ENCODE assay signal across 17 cellular contexts in the genomic region with DNA sequence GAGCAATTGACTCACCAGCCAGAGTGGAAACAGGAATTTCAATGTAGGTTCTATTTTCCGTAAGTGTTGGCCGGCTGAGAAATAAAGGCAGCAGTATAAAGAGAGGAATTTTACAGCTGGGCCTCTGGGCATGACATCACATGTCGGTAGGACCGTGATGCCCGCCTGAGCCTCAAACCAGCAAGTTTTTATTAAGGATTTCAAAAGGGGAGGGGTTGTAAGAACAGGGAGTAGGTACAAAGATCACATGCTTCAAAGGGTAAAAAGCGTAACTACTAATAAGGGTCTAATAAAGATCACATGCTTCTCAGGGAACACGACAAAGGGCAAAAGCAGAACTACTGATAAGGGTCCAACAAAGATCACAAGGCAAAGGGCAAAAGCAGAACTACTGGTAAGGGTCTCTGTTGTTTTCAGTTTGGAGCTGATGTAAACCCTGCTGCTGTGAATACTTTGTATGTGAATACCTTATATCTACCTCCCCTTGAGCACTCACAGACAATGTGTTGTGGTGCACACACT.
"Had no signal": no experiment of that assay in that cellular context is flagged by ENCODE, and none has a peak within 500 bp of the region (broad histone marks: within the 10 kb centered on the region; RNA-seq: fewer than 3 reads in every experiment).

No MANE protein-coding gene starts in this region.

- H3K4me1 ChIP-seq: gastrocnemius medialis, right atrium auricular region had no signal

- H3K4me1 Mint-ChIP-seq: activated CD4-positive, alpha-beta T cell treated with anti-CD3 and anti-CD28 coated beads, Interleukin-2, amount 10 ng/mL, durations not matched to agents 7 days and 5 days; activated T-helper 17 cell treated with anti-CD3 and anti-CD28 coated beads, Interleukin-2, amount 50 U/mL, for 72 hours had no signal

- H3K4me3 ChIP-seq: coronary artery, gastrocnemius medialis, right atrium auricular region, skin epidermis, upper lobe of left lung had no signal

- FAIRE-seq: islet of Langerhans had no signal

- H3K9me3 Mint-ChIP-seq: activated T-helper 17 cell treated with anti-CD3 and anti-CD28 coated beads, Interleukin-2, amount 50 U/mL, for 72 hours had no signal

- DNase-seq: activated CD4-positive, alpha-beta T cell treated with anti-CD3 and anti-CD28 coated beads, Interleukin-2, amount 10 ng/mL, durations not matched to agents 7 days and 5 days; activated naive CD4-positive, alpha-beta T cell treated with anti-CD3 and anti-CD28 coated beads for 36 hours; central memory CD4-positive, alpha-beta T cell; effector CD8-positive, alpha-beta T cell; gastrocnemius medialis; naive B cell; posterior cingulate gyrus; stimulated activated CD4-positive, alpha-beta T cell treated with anti-CD3 and anti-CD28 coated beads, Interleukin-4, amount 100 ng/mL, for 24 hours; stimulated activated naive CD4-positive, alpha-beta T cell treated with Interleukin-2 at 50 U/mL for 16 hours; T-helper 9 cell; upper lobe of left lung had no signal

- H3K27ac ChIP-seq: coronary artery, gastrocnemius medialis, neutrophil, right atrium auricular region, skin epidermis, upper lobe of left lung had no signal

- H3K9me3 ChIP-seq: gastrocnemius medialis, right atrium auricular region, upper lobe of left lung had no signal

- H3K27ac Mint-ChIP-seq: activated CD4-positive, alpha-beta T cell treated with anti-CD3 and anti-CD28 coated beads, Interleukin-2, amount 10 ng/mL, durations not matched to agents 7 days and 5 days; activated naive CD4-positive, alpha-beta T cell treated with anti-CD3 and anti-CD28 coated beads for 36 hours; activated T-helper 17 cell treated with anti-CD3 and anti-CD28 coated beads, Interleukin-2, amount 50 U/mL, for 72 hours had no signal

- H3K4me3 Mint-ChIP-seq: activated CD4-positive, alpha-beta T cell treated with anti-CD3 and anti-CD28 coated beads, Interleukin-2, amount 10 ng/mL, durations not matched to agents 7 days and 5 days; activated naive CD4-positive, alpha-beta T cell treated with anti-CD3 and anti-CD28 coated beads for 36 hours; activated T-helper 17 cell treated with anti-CD3 and anti-CD28 coated beads, Interleukin-2, amount 50 U/mL, for 72 hours; naive B cell had no signal

- H3K36me3 ChIP-seq: gastrocnemius medialis, neutrophil, right atrium auricular region, upper lobe of left lung had no signal

- H3K27me3 ChIP-seq: gastrocnemius medialis, neutrophil, right atrium auricular region, upper lobe of left lung had no signal

- ATAC-seq: activated T-helper 17 cell treated with anti-CD3 and anti-CD28 coated beads, Interleukin-2, amount 50 U/mL, for 72 hours; gastrocnemius medialis had no signal

- H3K27me3 Mint-ChIP-seq: activated CD4-positive, alpha-beta T cell treated with anti-CD3 and anti-CD28 coated beads, Interleukin-2, amount 10 ng/mL, durations not matched to agents 7 days and 5 days; activated T-helper 17 cell treated with anti-CD3 and anti-CD28 coated beads, Interleukin-2, amount 50 U/mL, for 72 hours; naive B cell had no signal
